15 cellular contexts compared by ENCODE assay signal in genomic region chr5:24232929-24233328, GRCh38.
DNase-seq lines count a peak whose midpoint lies in the region; ATAC-seq and TF ChIP-seq lines count a peak whose summit lies in the region.
"Had no signal": no experiment of that assay in that cellular context is flagged by ENCODE, and none has a peak within 500 bp of the region (broad histone marks: within the 10 kb centered on the region; RNA-seq: fewer than 3 reads in every experiment).

No MANE protein-coding gene starts in this region.

- no peak for DNase-seq in heart right ventricle
- no peak for DNase-seq in Right ventricle myocardium inferior (ENCODE audit: missing footprints)
- DNase-seq in NCI-H69 (lab: John Stamatoyannopoulos, UW), result peak; percentile 48
- peak; percentile 18 for DNase-seq in adipocyte (ENCODE audit: low read depth)
- peak; percentile 54 for DNase-seq in superior temporal gyrus (ENCODE audit: extremely low spot score)
- no peak for DNase-seq in NCI-H146 treated with DMSO at 0.1 percent for 48 hours (lab: John Stamatoyannopoulos, UW; ENCODE audit: unreplicated experiment)
- DNase-seq in posterior vena cava (ENCODE audit: low spot score), result no peak
- no peak for DNase-seq in stimulated activated CD4-positive, alpha-beta T cell treated with anti-CD3 and anti-CD28 coated beads, Interleukin-2, amount 100 ng/mL, for 24 hours
- DNase-seq: activated naive CD4-positive, alpha-beta T cell treated with anti-CD3 and anti-CD28 coated beads, Interleukin-2, amount 10 ng/mL, durations not matched to agents 7 days and 5 days; KG1; NCI-H2171 treated with DMSO at 0.1 percent for 48 hours; stimulated activated CD4-positive, alpha-beta T cell treated with anti-CD3 and anti-CD28 coated beads, Interleukin-1b, Interleukin-23, amount 100 ng/mL, for 48 hours had no signal

- intact Hi-C loops in heart right ventricle (cut with DNase I) (loop anchor here in 1 of 10 donors (5.0 kb wide), 1 partner anchor 409 kb away; the partner anchor contains the start of gene CDH10), Right ventricle myocardium inferior (cut with DNase I) (no loop called here), posterior vena cava (cut with DNase I) (no loop called here)

- 44 to 51% methylated on average over 4 of the region's 4 CpGs for WGBS in heart right ventricle, 2 donors

- no peaks in the 10 kb centered on the region for H3K27me3 ChIP-seq in heart right ventricle
- H3K27me3 ChIP-seq in adipocyte (replicated peaks; ENCODE audit: control insufficient read depth, insufficient read depth, low read length), result no peaks in the 10 kb centered on the region
- H3K27me3 ChIP-seq: SJSA1, vagina had no signal

- H3K4me3 ChIP-seq in heart right ventricle, result no peak overlapping the region
- no peak overlapping the region for H3K4me3 ChIP-seq in adipocyte (ENCODE audit: low read length)
- H3K4me3 ChIP-seq: SJSA1, vagina had no signal

- H3K9me3 ChIP-seq in heart right ventricle (no peaks in the 10 kb centered on the region), adipocyte (ENCODE audit: control insufficient read depth, low read length) (no peaks in the 10 kb centered on the region)
- H3K9me3 ChIP-seq: SJSA1, vagina had no signal

- no peak for ATAC-seq in heart right ventricle
- ATAC-seq in Right ventricle myocardium inferior, result no peak
- ATAC-seq: WTC11 had no signal

- H3K27ac ChIP-seq in heart right ventricle, result no peak overlapping the region
- H3K27ac ChIP-seq: SJSA1, vagina had no signal

- TF ChIP-seq CTCF in heart right ventricle (IDR thresholded peaks at IDR 0.05), result peak in 5 of 9 donors; percentile 17 to 27 (median 20)

- no peaks in the 10 kb centered on the region for H3K4me1 ChIP-seq in heart right ventricle
- peaks cover under 1% of the 10 kb centered on the region for H3K4me1 ChIP-seq in adipocyte (ENCODE audit: control insufficient read depth, insufficient read depth, low read length)
- H3K4me1 ChIP-seq: SJSA1, vagina had no signal

- no peak overlapping the region for H3K9ac ChIP-seq in adipocyte (ENCODE audit: low read length)

- H3K36me3 ChIP-seq in heart right ventricle, result no peaks in the 10 kb centered on the region
- no peaks in the 10 kb centered on the region for H3K36me3 ChIP-seq in adipocyte (ENCODE audit: control insufficient read depth, insufficient read depth, low read length, severe bottlenecking)
- H3K36me3 ChIP-seq: SJSA1, vagina had no signal

Comparison
In these comparisons a context has a peak if more than half of its experiments do, and no peak if none do; other contexts are left out.
1. DNase-seq: peak in NCI-H69 (single experiment), adipocyte (single experiment) and superior temporal gyrus (single experiment); none in heart right ventricle (0 of 2), Right ventricle myocardium inferior (single experiment), NCI-H146 treated with DMSO at 0.1 percent for 48 hours (single experiment), posterior vena cava (single experiment) and stimulated activated CD4-positive, alpha-beta T cell treated with anti-CD3 and anti-CD28 coated beads, Interleukin-2, amount 100 ng/mL, for 24 hours (0 of 2).